In genomic region chr17:17564323-17564722, GRCh38 we compare ENCODE assay signal across 20 cellular contexts. TPM values are rescaled to one million over a fixed set of nuclear protein-coding genes. Genes with fewer than 3 reads are reported as not detected.
DNase-seq lines count a peak whose midpoint lies in the region; ATAC-seq and TF ChIP-seq lines count a peak whose summit lies in the region.
"Had no signal": no experiment of that assay in that cellular context is flagged by ENCODE, and none has a peak within 500 bp of the region (broad histone marks: within the 10 kb centered on the region; RNA-seq: fewer than 3 reads in every experiment).

No MANE protein-coding gene starts in this region.

- H3K4me2 ChIP-seq in GM23248 (ENCODE audit: unreplicated experiment) = no peak overlapping the region
- H3K4me2 ChIP-seq: GM23338 had no signal

- no peaks in the 10 kb centered on the region for H3K36me3 ChIP-seq in mucosa of stomach (ENCODE audit: control insufficient read depth, insufficient read depth, low read length)
- H3K36me3 ChIP-seq in subcutaneous abdominal adipose tissue (ENCODE audit: control insufficient read depth in 5 of 5, insufficient read depth in 5 of 5, low read length in 5 of 5) = no peaks in the 10 kb centered on the region
- no peaks in the 10 kb centered on the region for H3K36me3 ChIP-seq in GM23248 (ENCODE audit: low read depth)
- H3K36me3 ChIP-seq: BE2C had no signal

- ATAC-seq in WTC11 (no peak), left colon (peak; percentile 56), GM18870 (IDR thresholded peaks at IDR 0.05; ENCODE audit: unreplicated experiment) (no peak), Right ventricle myocardium superior (ENCODE audit: poor library complexity) (no peak)
- ATAC-seq: HCT116, Right ventricle myocardium inferior had no signal

- H3K79me2 ChIP-seq in GM23248 (ENCODE audit: insufficient read depth) = no peaks in the 10 kb centered on the region

- H3K4me3 Mint-ChIP-seq in WTC11 = no peak overlapping the region
- H3K4me3 Mint-ChIP-seq: CD4-positive, alpha-beta T cell; GM23338 had no signal

- no peak overlapping the region for H3K4me3 ChIP-seq in mucosa of stomach (ENCODE audit: low read length)
- H3K4me3 ChIP-seq in subcutaneous abdominal adipose tissue (ENCODE audit: low read depth in 1 of 5, low read length in 5 of 5) = no peak overlapping the region
- no peak overlapping the region for H3K4me3 ChIP-seq in GM23248
- H3K4me3 ChIP-seq: GM23338 had no signal

- intact Hi-C loops in left colon (cut with DNase I, micrococcal nuclease) (loop anchor here in 1 of 2 donors (10.0 kb wide), 1 partner anchor 60 kb away; no protein-coding TSS in a partner anchor), Right ventricle myocardium superior (cut with DNase I) (no loop called here)

- POLR2A ChIA-PET in WTC11 (lab: Charles Lee) = interaction anchor here (1.2 kb wide), 1 partner anchor 64 kb away, joined by 4 read pairs; no protein-coding TSS in a partner anchor

- H3K27me3 Mint-ChIP-seq in WTC11 (ENCODE audit: low read depth) = no peaks in the 10 kb centered on the region
- H3K27me3 Mint-ChIP-seq: CD4-positive, alpha-beta T cell had no signal

- H3K4me1 Mint-ChIP-seq in WTC11 = peaks cover 13% of the 10 kb centered on the region

- H2AFZ ChIP-seq in GM23248 = no peak overlapping the region
- H2AFZ ChIP-seq: GM23338 had no signal

- CTCF ChIA-PET in WTC11 (lab: Charles Lee) = interaction anchor here (0.6 to 5.3 kb wide), 7 partner anchors 10 to 177 kb away, joined by 3 to 38 read pairs (median 4); partner anchors contain the start of gene RASD1

- H3K27me3 ChIP-seq in mucosa of stomach (ENCODE audit: control insufficient read depth, insufficient read depth, low read length) (no peaks in the 10 kb centered on the region), subcutaneous abdominal adipose tissue (ENCODE audit: control insufficient read depth in 5 of 5, insufficient read depth in 4 of 5, low read length in 5 of 5) (no peaks in the 10 kb centered on the region), GM23248 (replicated peaks; ENCODE audit: insufficient read depth) (no peaks in the 10 kb centered on the region)
- H3K27me3 ChIP-seq: BE2C had no signal

- WGBS in GM23248 (ENCODE audit: low coverage in 1 of 2, low lambda C conversion rate in 2 of 2, missing lambda C conversion rate in 2 of 2), 2 experiments = 96 to 99% methylated on average over 4 of the region's 4 CpGs

- no peak for TF ChIP-seq CTCF in WTC11 (IDR thresholded peaks at IDR 0.05)

- H3F3A ChIP-seq in GM23248 (ENCODE audit: insufficient read depth) = no peaks in the 10 kb centered on the region

- in situ Hi-C loops in GM23248 (cut with MboI) = no loop called here

- no peaks in the 10 kb centered on the region for H3K9me3 Mint-ChIP-seq in WTC11
- H3K9me3 Mint-ChIP-seq: CD4-positive, alpha-beta T cell; GM23338 had no signal

- H3K4me1 ChIP-seq in mucosa of stomach (ENCODE audit: control insufficient read depth, insufficient read depth, low read length) (peaks cover 80% of the 10 kb centered on the region), subcutaneous abdominal adipose tissue (ENCODE audit: control insufficient read depth in 5 of 5, insufficient read depth in 5 of 5, low read length in 5 of 5) (peaks cover 37 to 99% (median 82%) of the 10 kb centered on the region in 5 donors), GM23248 (ENCODE audit: insufficient read depth) (no peaks in the 10 kb centered on the region)
- H3K4me1 ChIP-seq: BE2C had no signal

- no peak for DNase-seq in WTC11 (ENCODE audit: low spot score)
- DNase-seq in left colon = no peak
- DNase-seq in SK-N-DZ (ENCODE audit: low spot score) = no peak
- DNase-seq in GM23248 = no peak
- DNase-seq in Right ventricle myocardium superior = no peak
- DNase-seq: BE2C; CD4-positive, alpha-beta T cell; COR-L47; DMS79; Karpas-422; NCI-H1694; NCI-H2081; NCI-H2171; NCI-H526 had no signal

- H3K9ac ChIP-seq in mucosa of stomach (ENCODE audit: low read length) (peak overlapping the region; percentile 22), subcutaneous abdominal adipose tissue (ENCODE audit: low read length in 5 of 5) (peak overlapping the region in 2 of 5 donors; percentile 16 to 65), GM23248 (no peak overlapping the region)

- no peaks in the 10 kb centered on the region for H3K9me2 ChIP-seq in GM23248 (ENCODE audit: insufficient read depth)

- no peaks in the 10 kb centered on the region for H4K20me1 ChIP-seq in GM23248 (ENCODE audit: insufficient read depth)

- H3K27ac ChIP-seq in subcutaneous abdominal adipose tissue (ENCODE audit: low read depth, low read length) = peak overlapping the region; percentile 90
- no peak overlapping the region for H3K27ac ChIP-seq in GM23248

- H3K36me3 Mint-ChIP-seq in WTC11 = no peaks in the 10 kb centered on the region

- H3K27ac Mint-ChIP-seq in WTC11 = peak overlapping the region; percentile 53; the same call in 1 of the 2 replicates
- H3K27ac Mint-ChIP-seq: CD4-positive, alpha-beta T cell had no signal

- no peaks in the 10 kb centered on the region for H3K9me3 ChIP-seq in mucosa of stomach (ENCODE audit: control insufficient read depth, low read length)
- H3K9me3 ChIP-seq in subcutaneous abdominal adipose tissue (ENCODE audit: control insufficient read depth in 5 of 5, low read length in 5 of 5) = no peaks in the 10 kb centered on the region
- H3K9me3 ChIP-seq in GM23248 (ENCODE audit: low read depth) = no peaks in the 10 kb centered on the region
- H3K9me3 ChIP-seq: BE2C had no signal

TF ChIP-seq in WTC11, 78 proteins besides CTCF, POLR2A, EP300 and RAD21:
- TF ChIP-seq MYBL2 (CRISPR knock-in tag; IDR thresholded peaks at IDR 0.05) = no peak
- TF ChIP-seq USF2 (CRISPR knock-in tag; IDR thresholded peaks at IDR 0.05) = no peak
- no peak for TF ChIP-seq ZNF396 (CRISPR knock-in tag; IDR thresholded peaks at IDR 0.05; ENCODE audit: borderline replicate concordance)
- no peak for TF ChIP-seq MXD4 (CRISPR knock-in tag; IDR thresholded peaks at IDR 0.05; ENCODE audit: borderline replicate concordance)
- TF ChIP-seq, protein P1, sequence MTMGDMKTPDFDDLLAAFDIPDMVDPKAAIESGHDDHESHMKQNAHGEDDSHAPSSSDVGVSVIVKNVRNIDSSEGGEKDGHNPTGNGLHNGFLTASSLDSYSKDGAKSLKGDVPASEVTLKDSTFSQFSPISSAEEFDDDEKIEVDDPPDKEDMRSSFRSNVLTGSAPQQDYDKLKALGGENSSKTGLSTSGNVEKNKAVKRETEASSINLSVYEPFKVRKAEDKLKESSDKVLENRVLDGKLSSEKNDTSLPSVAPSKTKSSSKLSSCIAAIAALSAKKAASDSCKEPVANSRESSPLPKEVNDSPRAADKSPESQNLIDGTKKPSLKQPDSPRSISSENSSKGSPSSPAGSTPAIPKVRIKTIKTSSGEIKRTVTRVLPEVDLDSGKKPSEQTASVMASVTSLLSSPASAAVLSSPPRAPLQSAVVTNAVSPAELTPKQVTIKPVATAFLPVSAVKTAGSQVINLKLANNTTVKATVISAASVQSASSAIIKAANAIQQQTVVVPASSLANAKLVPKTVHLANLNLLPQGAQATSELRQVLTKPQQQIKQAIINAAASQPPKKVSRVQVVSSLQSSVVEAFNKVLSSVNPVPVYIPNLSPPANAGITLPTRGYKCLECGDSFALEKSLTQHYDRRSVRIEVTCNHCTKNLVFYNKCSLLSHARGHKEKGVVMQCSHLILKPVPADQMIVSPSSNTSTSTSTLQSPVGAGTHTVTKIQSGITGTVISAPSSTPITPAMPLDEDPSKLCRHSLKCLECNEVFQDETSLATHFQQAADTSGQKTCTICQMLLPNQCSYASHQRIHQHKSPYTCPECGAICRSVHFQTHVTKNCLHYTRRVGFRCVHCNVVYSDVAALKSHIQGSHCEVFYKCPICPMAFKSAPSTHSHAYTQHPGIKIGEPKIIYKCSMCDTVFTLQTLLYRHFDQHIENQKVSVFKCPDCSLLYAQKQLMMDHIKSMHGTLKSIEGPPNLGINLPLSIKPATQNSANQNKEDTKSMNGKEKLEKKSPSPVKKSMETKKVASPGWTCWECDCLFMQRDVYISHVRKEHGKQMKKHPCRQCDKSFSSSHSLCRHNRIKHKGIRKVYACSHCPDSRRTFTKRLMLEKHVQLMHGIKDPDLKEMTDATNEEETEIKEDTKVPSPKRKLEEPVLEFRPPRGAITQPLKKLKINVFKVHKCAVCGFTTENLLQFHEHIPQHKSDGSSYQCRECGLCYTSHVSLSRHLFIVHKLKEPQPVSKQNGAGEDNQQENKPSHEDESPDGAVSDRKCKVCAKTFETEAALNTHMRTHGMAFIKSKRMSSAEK (CRISPR knock-in tag; IDR thresholded peaks at IDR 0.05; ENCODE audit: borderline replicate concordance) = no peak
- no peak for TF ChIP-seq TCF7 (CRISPR knock-in tag; IDR thresholded peaks at IDR 0.05; ENCODE audit: low read depth)
- TF ChIP-seq FOXP1 (CRISPR knock-in tag; IDR thresholded peaks at IDR 0.05; ENCODE audit: borderline replicate concordance) = no peak
- TF ChIP-seq SMAD3 (CRISPR knock-in tag; IDR thresholded peaks at IDR 0.05; ENCODE audit: borderline replicate concordance) = no peak

RNA-seq across cellular contexts. Expression of gene PEMT, which starts 27.2 kb away (rescaled TPM):
- 51.9 to 54.6 TPM (median 53.1 TPM) in 3 replicates for total RNA-seq in WTC11 (2021)
- total RNA-seq in left colon = 10 to 100 TPM; 13.8 to 18.6 TPM
- 78.8 and 95.5 TPM in 2 replicates for polyA plus RNA-seq in SK-N-DZ (2014; cell fraction: cytosol; rRNA removed)
- polyA plus RNA-seq in SK-N-DZ (2014; cell fraction: nucleus; rRNA removed) = 73.3 and 76.1 TPM in 2 replicates
- 53.0 and 62.0 TPM in 2 replicates for total RNA-seq in GM23248 (2014; rRNA removed; shearing (Covaris generic))
- 60.4 and 68.7 TPM in 2 replicates for polyA plus RNA-seq in GM23248 (2016; fragmentation: Nextera tagmentation; extraction: Ambion mirVana)
- total RNA-seq in Right ventricle myocardium superior = 16.2 TPM
